ENCODE assay signal across 8 cellular contexts in the genomic region with DNA sequence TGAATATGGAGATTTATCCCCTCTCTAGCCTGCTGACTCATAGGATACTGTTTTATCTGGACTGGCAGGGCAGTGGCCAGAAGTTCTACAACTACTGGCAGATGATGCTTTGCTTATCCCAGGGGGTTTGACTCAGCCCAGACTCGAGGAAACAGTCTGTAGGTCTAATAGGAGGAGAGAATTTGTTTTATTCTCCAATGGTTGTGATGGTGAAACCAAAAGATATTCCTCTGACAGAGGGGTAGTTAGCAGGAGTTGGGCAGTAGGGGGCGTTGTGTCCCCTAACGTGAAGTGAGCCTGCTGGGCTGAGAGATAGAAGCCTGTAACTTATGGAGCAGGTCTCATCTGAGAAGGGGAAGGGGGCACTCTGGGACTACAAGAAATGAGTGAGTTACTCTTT.
DNase-seq lines count a peak whose midpoint lies in the region; ATAC-seq and TF ChIP-seq lines count a peak whose summit lies in the region.

No MANE protein-coding gene starts in this region.

- H3K27me3 ChIP-seq in DND-41 (ENCODE audit: insufficient read depth, low read length, poor library complexity): peaks cover 6% of the 10 kb centered on the region
- H3K27me3 ChIP-seq in liver (ENCODE audit: control insufficient read depth in 4 of 4, insufficient read depth in 4 of 4, low read length in 3 of 4): no peaks in the 10 kb centered on the region

- peaks cover 29% of the 10 kb centered on the region for H3K27me3 Mint-ChIP-seq in activated T-helper 17 cell treated with anti-CD3 and anti-CD28 coated beads, Interleukin-2, amount 50 U/mL, for 72 hours

- DNase-seq in DND-41: peak; percentile 26
- DNase-seq in Jurkat, Clone E6-1 (ENCODE audit: low read depth, low spot score): peak; percentile 10
- no peak for DNase-seq in inferior parietal cortex (ENCODE audit: extremely low spot score)

- H3K4me1 Mint-ChIP-seq in activated T-helper 17 cell treated with anti-CD3 and anti-CD28 coated beads, Interleukin-2, amount 50 U/mL, for 72 hours: no peaks in the 10 kb centered on the region

- ATAC-seq in DND-41 (ENCODE audit: insufficient read depth, low read depth) (peak; percentile 62; the same call in 2 of the 3 replicates), GM18858 (IDR thresholded peaks at IDR 0.05; ENCODE audit: unreplicated experiment) (no peak), HG02970 (IDR thresholded peaks at IDR 0.05; ENCODE audit: low FRiP score, unreplicated experiment) (no peak), GM21367 (IDR thresholded peaks at IDR 0.05; ENCODE audit: unreplicated experiment) (no peak)
- ATAC-seq in activated T-helper 17 cell treated with anti-CD3 and anti-CD28 coated beads, Interleukin-2, amount 50 U/mL, for 72 hours (replicated peaks): peak; percentile 32

- TF ChIP-seq CTCF in DND-41 (IDR thresholded peaks at IDR 0.05; ENCODE audit: borderline replicate concordance, extremely low read depth, low read length, poor library complexity, severe bottlenecking) (peak; percentile 61), liver (IDR thresholded peaks at IDR 0.05; ENCODE audit: low read depth, low read length, missing input control) (peak; percentile 15)

- H3K27ac Mint-ChIP-seq in activated T-helper 17 cell treated with anti-CD3 and anti-CD28 coated beads, Interleukin-2, amount 50 U/mL, for 72 hours: no peak overlapping the region

- H3K36me3 Mint-ChIP-seq in activated T-helper 17 cell treated with anti-CD3 and anti-CD28 coated beads, Interleukin-2, amount 50 U/mL, for 72 hours (ENCODE audit: low read depth): no peaks in the 10 kb centered on the region

- H3K4me3 ChIP-seq in DND-41 (ENCODE audit: low read depth in 1 of 2, low read length in 2 of 2): no peak overlapping the region
- no peak overlapping the region for H3K4me3 ChIP-seq in Jurkat, Clone E6-1 (ENCODE audit: low read length)
- no peak overlapping the region for H3K4me3 ChIP-seq in liver (ENCODE audit: low read depth in 1 of 3, low read length in 3 of 3)

- H3K4me3 Mint-ChIP-seq in activated T-helper 17 cell treated with anti-CD3 and anti-CD28 coated beads, Interleukin-2, amount 50 U/mL, for 72 hours: no peak overlapping the region

- H2AFZ ChIP-seq in DND-41 (ENCODE audit: low read depth, low read length): no peak overlapping the region

- H3K4me2 ChIP-seq in DND-41 (ENCODE audit: insufficient read depth, low read length): no peak overlapping the region

- H3K4me1 ChIP-seq in DND-41 (ENCODE audit: insufficient read depth, low read length) (no peaks in the 10 kb centered on the region), liver (ENCODE audit: control insufficient read depth in 4 of 4, insufficient read depth in 4 of 4, low read length in 3 of 4) (no peaks in the 10 kb centered on the region)

- 2% methylated on average over 3 of the region's 3 CpGs for WGBS in liver

- H3K9me3 Mint-ChIP-seq in activated T-helper 17 cell treated with anti-CD3 and anti-CD28 coated beads, Interleukin-2, amount 50 U/mL, for 72 hours: no peaks in the 10 kb centered on the region

- H3K9ac ChIP-seq in DND-41 (ENCODE audit: low read depth, low read length): no peak overlapping the region
- no peak overlapping the region for H3K9ac ChIP-seq in liver (ENCODE audit: low read depth in 1 of 2, low read length in 2 of 2)

- H4K20me1 ChIP-seq in DND-41 (ENCODE audit: insufficient read depth, low read length): no peaks in the 10 kb centered on the region

- no peaks in the 10 kb centered on the region for H3K79me2 ChIP-seq in DND-41 (ENCODE audit: insufficient read depth, low read length)

- H3K36me3 ChIP-seq in DND-41 (ENCODE audit: insufficient read depth, low read length) (no peaks in the 10 kb centered on the region), liver (ENCODE audit: control insufficient read depth in 4 of 4, insufficient read depth in 3 of 4, low read depth in 1 of 4, low read length in 3 of 4) (no peaks in the 10 kb centered on the region)

- H3K9me3 ChIP-seq in DND-41 (ENCODE audit: insufficient read depth, low read length, severe bottlenecking) (no peaks in the 10 kb centered on the region), liver (ENCODE audit: control insufficient read depth in 4 of 4, low read length in 3 of 4) (peaks cover 0 to 4% (median 0%) of the 10 kb centered on the region in 4 donors)

- H3K27ac ChIP-seq in DND-41 (ENCODE audit: low read length): no peak overlapping the region
- H3K27ac ChIP-seq in liver (ENCODE audit: low read depth in 1 of 2, low read length in 2 of 2): no peak overlapping the region

- TF ChIP-seq RAD21 in liver (IDR thresholded peaks at IDR 0.05): peak; percentile 19 to 27

TF ChIP-seq in liver, 16 proteins besides CTCF, POLR2A, EP300 and RAD21:
- TF ChIP-seq JUND (IDR thresholded peaks at IDR 0.05): no peak
- no peak for TF ChIP-seq FOXA1 (IDR thresholded peaks at IDR 0.05)
- TF ChIP-seq TAF1 (conservative IDR thresholded peaks at IDR 0.05): no peak
- no peak for TF ChIP-seq REST (IDR thresholded peaks at IDR 0.05)
- no peak for TF ChIP-seq SP1 (IDR thresholded peaks at IDR 0.05)

Comparison
In these comparisons a context has a peak if more than half of its experiments do, and no peak if none do; other contexts are left out.
1. ATAC-seq: peak in DND-41 (single experiment) and activated T-helper 17 cell treated with anti-CD3 and anti-CD28 coated beads, Interleukin-2, amount 50 U/mL, for 72 hours (single experiment); none in GM18858 (single experiment), HG02970 (single experiment) and GM21367 (single experiment).